In the genomic region with DNA sequence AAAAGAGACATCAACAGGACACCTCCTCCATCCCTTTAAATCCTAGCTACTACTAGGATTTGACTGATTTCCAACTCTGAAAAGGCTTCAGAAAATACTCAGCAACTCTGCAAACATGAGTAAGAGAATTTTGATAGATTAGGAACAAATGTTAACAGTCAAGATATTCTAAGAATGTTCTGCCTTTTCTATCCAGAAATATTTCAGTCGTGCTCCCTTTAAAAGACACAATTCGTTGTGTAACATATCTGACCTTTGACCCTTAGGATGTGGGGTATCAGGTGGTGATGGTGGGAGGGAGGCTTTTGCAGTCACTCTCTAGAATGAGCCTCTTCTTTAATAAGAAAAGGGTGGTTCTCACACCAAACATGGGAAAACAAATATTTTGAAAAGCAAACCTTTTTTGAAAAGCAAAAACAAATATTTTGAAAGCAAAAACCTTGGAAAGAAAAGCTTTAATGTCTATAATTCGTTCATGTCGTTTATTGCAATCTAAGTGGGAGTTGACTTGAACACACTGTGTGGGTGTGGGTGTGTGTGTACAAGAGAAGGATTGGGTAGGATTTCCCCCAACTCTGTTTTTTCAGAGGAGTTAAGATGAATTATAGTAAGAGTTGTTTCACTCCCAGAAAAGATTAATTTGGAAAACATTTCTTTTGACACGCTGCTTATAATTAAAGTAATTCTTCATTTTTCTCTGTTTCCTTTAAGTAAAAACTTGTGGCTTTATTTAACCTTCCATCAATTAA, we compare ENCODE assay signal across 18 cellular contexts.
"Had no signal": no experiment of that assay in that cellular context is flagged by ENCODE, and none has a peak within 500 bp of the region (broad histone marks: within the 10 kb centered on the region; RNA-seq: fewer than 3 reads in every experiment).

No MANE protein-coding gene starts in this region.

- ATAC-seq: activated naive CD4-positive, alpha-beta T cell treated with anti-CD3 and anti-CD28 coated beads, Interleukin-2, amount 50 U/mL, for 72 hours; gastroesophageal sphincter; mucosa of descending colon had no signal

- DNase-seq: activated CD4-positive, alpha-beta T cell treated with anti-CD3 and anti-CD28 coated beads, Interleukin-2, amount 50 U/mL, for 4 hours; activated CD4-positive, CD25-positive, alpha-beta regulatory T cell treated with anti-CD3 and anti-CD28 coated beads, Interleukin-2, amount 50 U/mL, for 72 hours; activated effector memory CD4-positive, alpha-beta T cell treated with Interleukin-2 at 50 U/mL for 16 hours; activated T-cell treated with anti-CD3 and anti-CD28 coated beads, Interleukin-2, amount 50 U/mL, for 1 hour; anterior cingulate cortex; kidney; lower lobe of right lung; mucosa of descending colon; ovary; SJCRH30; small intestine had no signal

- H3K36me3 Mint-ChIP-seq: activated naive CD4-positive, alpha-beta T cell treated with anti-CD3 and anti-CD28 coated beads, Interleukin-2, amount 50 U/mL, for 72 hours had no signal

- H3K4me3 ChIP-seq: breast epithelium, esophagus muscularis mucosa, gastroesophageal sphincter, hepatocyte, lower lobe of right lung, mucosa of descending colon, ovary, SJCRH30, tibial nerve had no signal

- H3K4me3 Mint-ChIP-seq: T-helper 2 cell treated with Interferon-gamma antibody and Interleukin-4, amounts not matched to agents 5 μg/mL and 100 μg/mL, for 36 hours had no signal

- H3K9me3 Mint-ChIP-seq: activated naive CD4-positive, alpha-beta T cell treated with anti-CD3 and anti-CD28 coated beads, Interleukin-2, amount 50 U/mL, for 72 hours; T-helper 2 cell treated with Interferon-gamma antibody and Interleukin-4, amounts not matched to agents 5 μg/mL and 100 μg/mL, for 36 hours had no signal

- H3K4me1 ChIP-seq: breast epithelium, gastroesophageal sphincter, SJCRH30 had no signal

- H3K27ac ChIP-seq: breast epithelium, esophagus muscularis mucosa, gastroesophageal sphincter, hepatocyte, lower lobe of right lung, ovary, SJCRH30 had no signal

- H3K9me3 ChIP-seq: breast epithelium, esophagus muscularis mucosa, gastroesophageal sphincter, lower lobe of right lung, mucosa of descending colon, ovary, SJCRH30, tibial nerve had no signal

- H3K36me3 ChIP-seq: breast epithelium, esophagus muscularis mucosa, gastroesophageal sphincter, lower lobe of right lung, ovary, SJCRH30, tibial nerve had no signal

- H3K27me3 ChIP-seq: breast epithelium, esophagus muscularis mucosa, gastroesophageal sphincter, hepatocyte, ovary, SJCRH30, tibial nerve had no signal

- H3K27ac Mint-ChIP-seq: activated naive CD4-positive, alpha-beta T cell treated with anti-CD3 and anti-CD28 coated beads, Interleukin-2, amount 50 U/mL, for 72 hours; T-helper 2 cell treated with Interferon-gamma antibody and Interleukin-4, amounts not matched to agents 5 μg/mL and 100 μg/mL, for 36 hours had no signal
